ENCODE assay signal across 9 cellular contexts in genomic region chr4:145176641-145177432, GRCh38. TPM values are rescaled to one million over a fixed set of nuclear protein-coding genes. Genes with fewer than 3 reads are reported as not detected.
DNase-seq lines count a peak whose midpoint lies in the region; ATAC-seq and TF ChIP-seq lines count a peak whose summit lies in the region.
"Had no signal": no experiment of that assay in that cellular context is flagged by ENCODE, and none has a peak within 500 bp of the region (broad histone marks: within the 10 kb centered on the region; RNA-seq: fewer than 3 reads in every experiment).

No MANE protein-coding gene starts in this region.

- peaks cover 28% of the 10 kb centered on the region for H3K36me3 ChIP-seq in iPS-20b (ENCODE audit: insufficient read depth, low read depth, low read length)
- H3K36me3 ChIP-seq in suprapubic skin: no peaks in the 10 kb centered on the region
- no peaks in the 10 kb centered on the region for H3K36me3 ChIP-seq in prostate gland

- peak overlapping the region; percentile 21; the same call in 1 of the 2 replicates for H3K9ac ChIP-seq in iPS-20b (ENCODE audit: low read depth, low read length)

- peaks cover 38% of the 10 kb centered on the region for H3K4me1 Mint-ChIP-seq in activated CD4-positive, alpha-beta T cell treated with anti-CD3 and anti-CD28 coated beads, Interleukin-2, amount 10 ng/mL, durations not matched to agents 24 days and 14 days
- H3K4me1 Mint-ChIP-seq in activated B cell treated with CpG ODN at 0.5 μM for 24 hours: peaks cover 39% of the 10 kb centered on the region

- intact Hi-C loops in activated CD4-positive, alpha-beta T cell treated with anti-CD3 and anti-CD28 coated beads, Interleukin-2, amount 10 ng/mL, durations not matched to agents 24 days and 14 days (cut with micrococcal nuclease): loop anchor here (1.0 to 10.0 kb wide), 2 partner anchors 651 to 1622 kb away; no protein-coding TSS in a partner anchor
- intact Hi-C loops in activated B cell treated with CpG ODN at 0.5 μM for 24 hours (cut with micrococcal nuclease) (loop anchor here (2.0 to 5.0 kb wide), 3 partner anchors 22 to 1990 kb away; partner anchors contain the start of gene LSM6), prostate gland (cut with DNase I) (loop anchor here (5.0 to 10.0 kb wide), 2 partner anchors 305 to 758 kb away; partner anchors contain the start of genes SMAD1 and ZNF827)

- POLR2A ChIA-PET in activated B cell treated with CpG ODN at 0.5 μM for 24 hours (lab: Charles Lee): interaction anchor here (0.7 to 3.7 kb wide), 3 partner anchors 8 to 79 kb away, joined by 3 to 37 read pairs (median 4); partner anchors contain the start of genes ABCE1 and ANAPC10

- peak overlapping the region; percentile 89; the same call in 1 of the 2 replicates for H3K4me3 ChIP-seq in iPS-20b (ENCODE audit: low read length)
- H3K4me3 ChIP-seq in suprapubic skin: peak overlapping the region; percentile 84
- no peak overlapping the region for H3K4me3 ChIP-seq in prostate gland

- H3K27ac Mint-ChIP-seq in activated CD4-positive, alpha-beta T cell treated with anti-CD3 and anti-CD28 coated beads, Interleukin-2, amount 10 ng/mL, durations not matched to agents 24 days and 14 days: peak overlapping the region; percentile 92
- no peak overlapping the region for H3K27ac Mint-ChIP-seq in activated B cell treated with CpG ODN at 0.5 μM for 24 hours

- no peaks in the 10 kb centered on the region for H3K9me3 ChIP-seq in iPS-20b (ENCODE audit: insufficient read depth, low read depth, low read length)
- no peaks in the 10 kb centered on the region for H3K9me3 ChIP-seq in suprapubic skin
- no peaks in the 10 kb centered on the region for H3K9me3 ChIP-seq in prostate gland

- H3K27ac ChIP-seq in iPS-20b (ENCODE audit: low read length) (no peak overlapping the region), suprapubic skin (peak overlapping the region; percentile 97), prostate gland (peak overlapping the region in 1 of 2 donors; percentile 95)
- H3K27ac ChIP-seq: C4-2B had no signal

- no peaks in the 10 kb centered on the region for H3K9me3 Mint-ChIP-seq in activated CD4-positive, alpha-beta T cell treated with anti-CD3 and anti-CD28 coated beads, Interleukin-2, amount 10 ng/mL, durations not matched to agents 24 days and 14 days
- no peaks in the 10 kb centered on the region for H3K9me3 Mint-ChIP-seq in activated B cell treated with CpG ODN at 0.5 μM for 24 hours

- H3K36me3 Mint-ChIP-seq in activated CD4-positive, alpha-beta T cell treated with anti-CD3 and anti-CD28 coated beads, Interleukin-2, amount 10 ng/mL, durations not matched to agents 24 days and 14 days (ENCODE audit: low read depth): peaks cover 40% of the 10 kb centered on the region
- peaks cover 31% of the 10 kb centered on the region for H3K36me3 Mint-ChIP-seq in activated B cell treated with CpG ODN at 0.5 μM for 24 hours (ENCODE audit: low read depth)

- no peak for TF ChIP-seq EP300 in suprapubic skin (IDR thresholded peaks at IDR 0.05)

- ATAC-seq in activated B cell treated with CpG ODN at 0.5 μM for 24 hours (ENCODE audit: low read depth): no peak
- ATAC-seq in HG03139 (IDR thresholded peaks at IDR 0.05; ENCODE audit: unreplicated experiment): no peak
- ATAC-seq in GM19023 (IDR thresholded peaks at IDR 0.05; ENCODE audit: unreplicated experiment): no peak

- H3K27me3 ChIP-seq in iPS-20b (ENCODE audit: insufficient read depth, low read length) (no peaks in the 10 kb centered on the region), suprapubic skin (no peaks in the 10 kb centered on the region), prostate gland (replicated peaks; ENCODE audit: insufficient read depth) (no peaks in the 10 kb centered on the region)

- CTCF ChIA-PET in activated B cell treated with CpG ODN at 0.5 μM for 24 hours (lab: Charles Lee): interaction anchor here (1.2 kb wide), 1 partner anchor 440 kb away, joined by 4 read pairs; no protein-coding TSS in a partner anchor

- H3K4me1 ChIP-seq in iPS-20b (ENCODE audit: insufficient read depth, low read length) (peaks cover 24% of the 10 kb centered on the region), suprapubic skin (peaks cover 43% of the 10 kb centered on the region), prostate gland (replicated peaks) (no peaks in the 10 kb centered on the region)

- WGBS in suprapubic skin: 52% methylated on average over 9 of the region's 9 CpGs
- 64% methylated on average over 9 of the region's 9 CpGs for WGBS in prostate gland

- peak overlapping the region; percentile 95 for H3K4me3 Mint-ChIP-seq in activated CD4-positive, alpha-beta T cell treated with anti-CD3 and anti-CD28 coated beads, Interleukin-2, amount 10 ng/mL, durations not matched to agents 24 days and 14 days
- H3K4me3 Mint-ChIP-seq in activated B cell treated with CpG ODN at 0.5 μM for 24 hours: peak overlapping the region; percentile 89

- peak; percentile 60 for DNase-seq in activated CD4-positive, alpha-beta T cell treated with anti-CD3 and anti-CD28 coated beads, Interleukin-2, amount 10 ng/mL, durations not matched to agents 24 days and 14 days
- no peak for DNase-seq in activated CD4-positive, alpha-beta T cell treated with anti-CD3 and anti-CD28 coated beads for 4 hours
- DNase-seq in activated B cell treated with CpG ODN at 0.5 μM for 24 hours (no peak), suprapubic skin (ENCODE audit: low spot score in 2 of 2) (no peak), prostate gland (ENCODE audit: low spot score) (no peak)

- no peak for TF ChIP-seq CTCF in activated B cell treated with CpG ODN at 0.5 μM for 24 hours (IDR thresholded peaks at IDR 0.05)
- TF ChIP-seq CTCF in suprapubic skin (IDR thresholded peaks at IDR 0.05): no peak
- TF ChIP-seq CTCF in prostate gland (IDR thresholded peaks at IDR 0.05): no peak

- TF ChIP-seq POLR2A in suprapubic skin (IDR thresholded peaks at IDR 0.05): no peak
- no peak for TF ChIP-seq POLR2A in prostate gland (IDR thresholded peaks at IDR 0.05)

- H3K27me3 Mint-ChIP-seq in activated CD4-positive, alpha-beta T cell treated with anti-CD3 and anti-CD28 coated beads, Interleukin-2, amount 10 ng/mL, durations not matched to agents 24 days and 14 days: no peaks in the 10 kb centered on the region
- H3K27me3 Mint-ChIP-seq in activated B cell treated with CpG ODN at 0.5 μM for 24 hours: no peaks in the 10 kb centered on the region

RNA-seq across cellular contexts. Expression of gene OTUD4, which starts 3.6 kb away (rescaled TPM):
- 81.2 and 86.4 TPM in 2 replicates for total RNA-seq in activated CD4-positive, alpha-beta T cell treated with anti-CD3 and anti-CD28 coated beads, Interleukin-2, amount 10 ng/mL, durations not matched to agents 24 days and 14 days
- total RNA-seq in activated B cell treated with CpG ODN at 0.5 μM for 24 hours: 45.2 and 47.3 TPM in 2 replicates
- total RNA-seq in suprapubic skin: 10 to 100 TPM; 31.7 to 43.6 (median 41.2) TPM
- total RNA-seq in prostate gland: 10 to 100 TPM; 22.2 to 43.2 TPM

Comparison
In these comparisons a context has a peak if more than half of its experiments do, and no peak if none do; other contexts are left out.
1. H3K4me3 ChIP-seq: peak in iPS-20b (single experiment) and suprapubic skin (single experiment); none in prostate gland (0 of 2).